8 cellular contexts compared by ENCODE assay signal in the genomic region with DNA sequence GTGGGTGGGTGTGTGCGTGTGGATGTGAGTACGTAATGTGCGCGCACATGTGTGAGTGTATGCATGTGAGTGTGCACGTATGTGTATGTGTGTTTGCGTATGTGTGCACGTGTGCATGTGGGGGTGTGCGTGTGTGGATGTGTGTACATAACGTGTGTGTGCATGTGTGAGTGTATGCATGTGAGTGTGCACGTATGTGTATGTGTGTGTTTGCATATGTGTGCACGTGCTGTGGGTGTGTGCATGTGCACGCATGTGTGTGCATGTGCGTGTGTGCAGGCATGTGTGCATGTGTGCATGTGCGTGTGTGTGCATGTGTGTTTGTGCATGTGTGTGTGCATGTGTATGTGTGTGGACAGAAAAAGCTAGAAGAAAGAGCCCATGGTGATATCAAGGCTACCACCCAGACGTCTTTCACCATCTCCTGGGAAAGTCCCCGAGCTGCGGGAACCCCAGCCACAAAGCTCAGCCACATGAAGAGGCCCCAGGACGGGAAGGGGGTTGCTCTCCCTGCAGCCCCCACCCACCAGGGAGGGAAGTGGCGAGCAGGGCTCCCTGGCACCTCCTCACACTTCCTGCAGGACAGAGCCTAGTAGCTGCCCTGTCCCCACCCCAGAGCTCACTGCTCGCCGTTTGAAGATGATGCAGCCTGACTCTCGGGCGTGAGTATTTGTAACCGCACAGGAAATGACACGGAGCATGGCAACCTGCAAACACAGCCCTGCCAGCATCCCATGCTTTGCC.
DNase-seq lines count a peak whose midpoint lies in the region; ATAC-seq, FAIRE-seq and TF ChIP-seq lines count a peak whose summit lies in the region.

No MANE protein-coding gene starts in this region.

- peak overlapping the region; percentile 57 for H3K4me3 Mint-ChIP-seq in activated T-helper 1 cell treated with anti-CD3 and anti-CD28 coated beads, Interleukin-12 subunit alpha, Interleukin-12 subunit beta, Interleukin-2, Interleukin-4 antibody, amounts not matched to agents 30 ng/mL and 10 ng/mL and 1 ng/mL, durations not matched to agents 14 hours and 24 hours and 36 hours

- peak; percentile 51 for FAIRE-seq in GM12892 (lab: Jason Lieb, UNC)

- peak overlapping the region; percentile 91 for H3K27ac Mint-ChIP-seq in activated T-helper 1 cell treated with anti-CD3 and anti-CD28 coated beads, Interleukin-12 subunit alpha, Interleukin-12 subunit beta, Interleukin-2, Interleukin-4 antibody, amounts not matched to agents 30 ng/mL and 10 ng/mL and 1 ng/mL, durations not matched to agents 14 hours and 24 hours and 36 hours

- intact Hi-C loops in activated T-helper 1 cell treated with anti-CD3 and anti-CD28 coated beads, Interleukin-12 subunit alpha, Interleukin-12 subunit beta, Interleukin-2, Interleukin-4 antibody, amounts not matched to agents 30 ng/mL and 10 ng/mL and 1 ng/mL, durations not matched to agents 14 hours and 24 hours and 36 hours (cut with micrococcal nuclease): loop anchor here (1.0 to 10.0 kb wide), 4 partner anchors 110 to 1507 kb away; no protein-coding TSS in a partner anchor
- intact Hi-C loops in lower leg skin (cut with DNase I; ENCODE audit: low total_unique reads): loop anchor here (10.0 kb wide), 1 partner anchor 334 kb away; no protein-coding TSS in a partner anchor

- 79 to 92% methylated on average over 23 to 25 of the region's 25 CpGs for WGBS in lower leg skin, 2 donors

- peaks cover 2% of the 10 kb centered on the region for H3K36me3 Mint-ChIP-seq in activated T-helper 1 cell treated with anti-CD3 and anti-CD28 coated beads, Interleukin-12 subunit alpha, Interleukin-12 subunit beta, Interleukin-2, Interleukin-4 antibody, amounts not matched to agents 30 ng/mL and 10 ng/mL and 1 ng/mL, durations not matched to agents 14 hours and 24 hours and 36 hours (ENCODE audit: low read depth)

- ATAC-seq in GM21825 (IDR thresholded peaks at IDR 0.05; ENCODE audit: unreplicated experiment): peak; percentile 92

- peak in 1 of 3 donors; percentile 3 for TF ChIP-seq CTCF in lower leg skin (IDR thresholded peaks at IDR 0.05)

- H3K4me3 ChIP-seq in lower leg skin (ENCODE audit: low read depth, poor library complexity, severe bottlenecking): no peak overlapping the region

- peaks cover 22% of the 10 kb centered on the region for H3K9me3 Mint-ChIP-seq in activated T-helper 1 cell treated with anti-CD3 and anti-CD28 coated beads, Interleukin-12 subunit alpha, Interleukin-12 subunit beta, Interleukin-2, Interleukin-4 antibody, amounts not matched to agents 30 ng/mL and 10 ng/mL and 1 ng/mL, durations not matched to agents 14 hours and 24 hours and 36 hours

- no peaks in the 10 kb centered on the region for H3K4me1 Mint-ChIP-seq in activated T-helper 1 cell treated with anti-CD3 and anti-CD28 coated beads, Interleukin-12 subunit alpha, Interleukin-12 subunit beta, Interleukin-2, Interleukin-4 antibody, amounts not matched to agents 30 ng/mL and 10 ng/mL and 1 ng/mL, durations not matched to agents 14 hours and 24 hours and 36 hours (ENCODE audit: low read depth)

- DNase-seq in GM12892 (ENCODE audit: insufficient read length) (no peak), M059J (ENCODE audit: low read depth) (peak; percentile 68), lower leg skin (ENCODE audit: low spot score in 2 of 2) (no peak), islet precursor cell (no peak), DMS 273 (lab: John Stamatoyannopoulos, UW; ENCODE audit: unreplicated experiment) (no peak)
- peak; percentile 73 for DNase-seq in activated T-helper 1 cell treated with anti-CD3 and anti-CD28 coated beads, Interleukin-12 subunit alpha, Interleukin-12 subunit beta, Interleukin-2, Interleukin-4 antibody, amounts not matched to agents 30 ng/mL and 10 ng/mL and 1 ng/mL, durations not matched to agents 14 hours and 24 hours and 36 hours (ENCODE audit: low spot score)
- peak; percentile 23 for DNase-seq in stimulated activated CD8-positive, alpha-beta memory T cell treated with anti-CD3 and anti-CD28 coated beads, Interleukin-12 subunit alpha, Interleukin-12 subunit beta, amount 100 ng/mL, for 1 hour (ENCODE audit: low read depth)

- TF ChIP-seq POLR2A in GM12892 (IDR thresholded peaks at IDR 0.05; ENCODE audit: low read depth, low read length): no peak
- no peak for TF ChIP-seq POLR2A in lower leg skin (IDR thresholded peaks at IDR 0.05)

- H3K27me3 Mint-ChIP-seq in activated T-helper 1 cell treated with anti-CD3 and anti-CD28 coated beads, Interleukin-12 subunit alpha, Interleukin-12 subunit beta, Interleukin-2, Interleukin-4 antibody, amounts not matched to agents 30 ng/mL and 10 ng/mL and 1 ng/mL, durations not matched to agents 14 hours and 24 hours and 36 hours (ENCODE audit: insufficient read depth): peaks cover 18% of the 10 kb centered on the region

Comparison
In these comparisons a context has a peak if more than half of its experiments do, and no peak if none do; other contexts are left out.
1. DNase-seq: peak in M059J (single experiment), activated T-helper 1 cell treated with anti-CD3 and anti-CD28 coated beads, Interleukin-12 subunit alpha, Interleukin-12 subunit beta, Interleukin-2, Interleukin-4 antibody, amounts not matched to agents 30 ng/mL and 10 ng/mL and 1 ng/mL, durations not matched to agents 14 hours and 24 hours and 36 hours (single experiment) and stimulated activated CD8-positive, alpha-beta memory T cell treated with anti-CD3 and anti-CD28 coated beads, Interleukin-12 subunit alpha, Interleukin-12 subunit beta, amount 100 ng/mL, for 1 hour (single experiment); none in GM12892 (single experiment), lower leg skin (0 of 2), islet precursor cell (single experiment) and DMS 273 (single experiment).